In the genomic region with DNA sequence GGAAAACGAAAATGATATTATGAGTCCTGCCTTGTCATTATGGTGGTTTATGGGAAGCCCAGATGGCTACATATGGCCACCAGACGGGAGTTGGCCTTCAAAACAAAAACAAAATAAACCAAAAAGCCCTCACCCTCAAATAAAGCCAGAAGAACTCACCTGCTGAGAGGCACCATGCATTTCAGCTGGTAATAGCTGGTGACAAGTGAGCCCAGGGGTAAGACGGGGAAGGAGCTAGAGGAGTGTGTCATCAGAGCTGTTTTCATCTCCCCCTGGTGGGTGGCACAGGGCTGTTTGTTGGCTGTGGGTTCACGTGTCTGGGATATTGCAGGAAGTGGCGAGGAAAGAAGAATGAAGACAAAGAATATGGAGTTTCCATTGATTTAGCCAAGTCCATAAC, we compare ENCODE assay signal across 18 cellular contexts.
"Had no signal": no experiment of that assay in that cellular context is flagged by ENCODE, and none has a peak within 500 bp of the region (broad histone marks: within the 10 kb centered on the region; RNA-seq: fewer than 3 reads in every experiment).

No MANE protein-coding gene starts in this region.

- ATAC-seq: activated T-cell treated with anti-CD3 and anti-CD28 coated beads, Interleukin-2, amount 50 U/mL, for 72 hours; right lobe of liver; stimulated activated naive CD8-positive, alpha-beta T cell treated with anti-CD3 and anti-CD28 coated beads, Interleukin-15, Interleukin-2, amounts not matched to agents 100 U/mL and 50 U/mL, for 24 hours; T-helper 17 cell had no signal

- H3K27ac ChIP-seq: epithelial cell of prostate, right lobe of liver, upper lobe of left lung had no signal

- H3K4me3 ChIP-seq: right lobe of liver, upper lobe of left lung had no signal

- H3K27ac Mint-ChIP-seq: activated CD4-positive, alpha-beta T cell treated with anti-CD3 and anti-CD28 coated beads, Interleukin-2, amount 10 ng/mL, durations not matched to agents 7 days and 5 days; activated naive CD8-positive, alpha-beta T cell; activated T-cell treated with anti-CD3 and anti-CD28 coated beads, Interleukin-2, amount 50 U/mL, for 72 hours; immature natural killer cell; T-helper 17 cell had no signal

- DNase-seq: activated CD4-positive, alpha-beta T cell treated with anti-CD3 and anti-CD28 coated beads, Interleukin-2, amount 10 ng/mL, durations not matched to agents 7 days and 5 days; activated CD4-positive, CD25-positive, alpha-beta regulatory T cell; activated CD8-positive, alpha-beta memory T cell treated with anti-CD3 and anti-CD28 coated beads, Interleukin-2, amount 50 U/mL, for 48 hours; activated gamma-delta T cell treated with Interleukin-2 at 50 U/mL for 16 hours; activated T-cell treated with anti-CD3 and anti-CD28 coated beads, Interleukin-2, amount 50 U/mL, for 72 hours; amniotic stem cell; effector CD8-positive, alpha-beta T cell; head of caudate nucleus; immature natural killer cell; right lobe of liver; stimulated activated naive CD8-positive, alpha-beta T cell treated with anti-CD3 and anti-CD28 coated beads, Interleukin-15, Interleukin-2, amounts not matched to agents 100 U/mL and 50 U/mL, for 24 hours; T-helper 17 cell; upper lobe of left lung had no signal

- H3K9me3 ChIP-seq: right lobe of liver, upper lobe of left lung had no signal

- H3K4me3 Mint-ChIP-seq: activated CD4-positive, alpha-beta T cell treated with anti-CD3 and anti-CD28 coated beads, Interleukin-2, amount 10 ng/mL, durations not matched to agents 7 days and 5 days; activated naive CD8-positive, alpha-beta T cell; activated T-cell treated with anti-CD3 and anti-CD28 coated beads, Interleukin-2, amount 50 U/mL, for 72 hours; brain; central memory CD8-positive, alpha-beta T cell; immature natural killer cell; mesothelial cell of epicardium; T-helper 17 cell had no signal

- H3K36me3 Mint-ChIP-seq: activated naive CD8-positive, alpha-beta T cell; brain; immature natural killer cell; mesothelial cell of epicardium had no signal

- H3K27me3 Mint-ChIP-seq: activated CD4-positive, alpha-beta T cell treated with anti-CD3 and anti-CD28 coated beads, Interleukin-2, amount 10 ng/mL, durations not matched to agents 7 days and 5 days had no signal

- H3K9me3 Mint-ChIP-seq: activated CD4-positive, alpha-beta T cell treated with anti-CD3 and anti-CD28 coated beads, Interleukin-2, amount 10 ng/mL, durations not matched to agents 7 days and 5 days; activated T-cell treated with anti-CD3 and anti-CD28 coated beads, Interleukin-2, amount 50 U/mL, for 72 hours; central memory CD8-positive, alpha-beta T cell; immature natural killer cell; mesothelial cell of epicardium had no signal

- H3K4me1 Mint-ChIP-seq: activated CD4-positive, alpha-beta T cell treated with anti-CD3 and anti-CD28 coated beads, Interleukin-2, amount 10 ng/mL, durations not matched to agents 7 days and 5 days; brain; central memory CD8-positive, alpha-beta T cell; immature natural killer cell; T-helper 17 cell had no signal

- H3K36me3 ChIP-seq: right lobe of liver, upper lobe of left lung had no signal

- H3K4me1 ChIP-seq: right lobe of liver had no signal

- H3K27me3 ChIP-seq: right lobe of liver, upper lobe of left lung had no signal
